29 cellular contexts compared by ENCODE assay signal in the genomic region with DNA sequence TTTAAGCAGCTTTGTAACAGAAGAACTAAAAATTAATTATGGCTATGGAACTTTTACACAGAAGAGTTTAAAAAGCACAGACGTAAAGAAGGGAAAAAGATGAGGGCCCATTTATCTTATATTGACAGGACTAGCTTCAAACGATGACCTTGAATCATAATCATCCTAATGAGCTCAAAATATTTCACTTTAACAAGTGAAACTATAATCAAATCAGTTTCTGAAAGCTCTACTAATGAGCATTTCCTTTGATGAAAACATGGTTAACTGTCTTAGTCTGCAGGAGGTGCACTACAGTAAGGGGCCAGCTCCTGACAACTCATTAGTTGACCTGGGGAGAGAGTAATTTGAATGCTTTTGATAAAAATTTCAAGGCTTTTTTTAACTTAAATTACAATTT.
"Had no signal": no experiment of that assay in that cellular context is flagged by ENCODE, and none has a peak within 500 bp of the region (broad histone marks: within the 10 kb centered on the region; RNA-seq: fewer than 3 reads in every experiment).

No MANE protein-coding gene starts in this region.

- ATAC-seq: activated CD4-positive, alpha-beta T cell treated with anti-CD3 and anti-CD28 coated beads for 36 hours; activated CD8-positive, alpha-beta memory T cell treated with anti-CD3 and anti-CD28 coated beads, Interleukin-2, amount 10 ng/mL, durations not matched to agents 7 days and 5 days; activated CD8-positive, alpha-beta T cell treated with anti-CD3 and anti-CD28 coated beads, Interleukin-2, amount 10 ng/mL, durations not matched to agents 7 days and 5 days; activated naive CD8-positive, alpha-beta T cell treated with anti-CD3 and anti-CD28 coated beads, Interleukin-2, amount 50 U/mL, for 24 hours; body of pancreas; effector memory CD8-positive, alpha-beta T cell; foreskin keratinocyte; gastrocnemius medialis; heart left ventricle had no signal

- DNase-seq: activated CD4-positive, alpha-beta memory T cell treated with anti-CD3 and anti-CD28 coated beads for 36 hours; activated CD4-positive, alpha-beta T cell treated with anti-CD3 and anti-CD28 coated beads for 36 hours; activated CD4-positive, alpha-beta T cell treated with anti-CD3 and anti-CD28 coated beads, Interleukin-2, amount 10 ng/mL, durations not matched to agents 24 days and 14 days; activated CD4-positive, CD25-positive, alpha-beta regulatory T cell; activated CD4-positive, CD25-positive, alpha-beta regulatory T cell treated with anti-CD3 and anti-CD28 coated beads, Interleukin-2, amount 50 U/mL, for 72 hours; activated CD8-positive, alpha-beta memory T cell treated with anti-CD3 and anti-CD28 coated beads, Interleukin-2, amount 10 ng/mL, durations not matched to agents 7 days and 5 days; activated CD8-positive, alpha-beta memory T cell treated with anti-CD3 and anti-CD28 coated beads, Interleukin-2, amount 50 U/mL, for 4 hours; activated CD8-positive, alpha-beta T cell treated with anti-CD3 and anti-CD28 coated beads, Interleukin-2, amount 10 ng/mL, durations not matched to agents 7 days and 5 days; activated effector memory CD4-positive, alpha-beta T cell treated with anti-CD3 and anti-CD28 coated beads, Interleukin-2, amount 50 U/mL, for 16 hours; activated naive CD4-positive, alpha-beta T cell treated with anti-CD3 and anti-CD28 coated beads for 36 hours; activated naive CD8-positive, alpha-beta T cell treated with anti-CD3 and anti-CD28 coated beads for 36 hours; activated naive CD8-positive, alpha-beta T cell treated with anti-CD3 and anti-CD28 coated beads, Interleukin-2, amount 50 U/mL, for 24 hours; activated T-cell treated with anti-CD3 and anti-CD28 coated beads, Interleukin-2, amount 50 U/mL, for 1 hour; activated T-cell treated with anti-CD3 and anti-CD28 coated beads, Interleukin-2, amount 50 U/mL, for 48 hours; adrenal gland; amygdala; aorta; body of pancreas; caudate nucleus; cortex of kidney; dermis blood vessel endothelial cell; effector CD4-positive, alpha-beta T cell; effector memory CD8-positive, alpha-beta T cell; erythroblast; foreskin keratinocyte; gastrocnemius medialis; glutamatergic neuron; heart left ventricle; T-helper 2 cell had no signal
